Comparison of ENCODE assay signal across 1 cellular context in genomic region chr12:12804432-12804886, GRCh38.
TF ChIP-seq lines count a peak whose summit lies in the region.

No MANE protein-coding gene starts in this region.

TF ChIP-seq in SK-N-SH treated with all-trans-retinoic acid at 6 μM for 48 hours, 23 proteins besides CTCF, POLR2A, EP300 and RAD21 (continued from another document):
- TF ChIP-seq OSR1 (CRISPR knock-in tag; IDR thresholded peaks at IDR 0.05) (no peak), ZFP30 (CRISPR knock-in tag; IDR thresholded peaks at IDR 0.05) (no peak), PPARA (CRISPR knock-in tag; IDR thresholded peaks at IDR 0.05; ENCODE audit: borderline replicate concordance) (no peak)
